In the genomic region with DNA sequence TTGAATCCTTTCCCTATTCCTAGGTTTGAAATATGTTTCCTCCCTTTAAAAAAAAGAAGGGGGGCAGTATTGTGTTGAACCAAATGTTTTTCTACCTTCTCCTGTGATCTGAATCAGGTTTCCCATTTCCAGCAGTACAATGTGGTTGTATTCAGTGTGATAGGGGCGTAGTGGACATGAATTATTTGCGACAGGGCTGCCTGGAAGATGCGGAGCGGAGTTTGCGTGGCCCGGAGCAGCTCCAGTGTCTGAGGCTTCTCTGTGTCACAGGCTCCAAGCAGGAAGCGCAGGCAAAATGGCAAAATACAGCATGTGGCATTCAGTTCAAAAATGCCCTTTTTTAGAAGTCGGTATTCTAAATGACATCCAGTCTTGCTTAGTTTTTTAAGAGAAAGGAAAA, we compare ENCODE assay signal across 8 cellular contexts.
DNase-seq lines count a peak whose midpoint lies in the region; ATAC-seq, FAIRE-seq and TF ChIP-seq lines count a peak whose summit lies in the region.

No MANE protein-coding gene starts in this region.

- BruUV-seq in mammary epithelial cell (replicated peaks; lab: Mats Ljungman, UMichigan) = no TSS peak

- in situ Hi-C loops in mammary epithelial cell (cut with MboI; ENCODE audit: low sequenced_read_pairs in 2 of 2) = no loop called here

- dilution Hi-C loops in mammary epithelial cell (cut with HindIII; ENCODE audit: low sequenced_read_pairs) = no loop called here

- H3K9me3 ChIP-seq in DOHH2 (ENCODE audit: control insufficient read depth, insufficient read depth, low read length) (no peaks in the 10 kb centered on the region), mammary epithelial cell (replicated peaks; ENCODE audit: insufficient read depth, low read length) (no peaks in the 10 kb centered on the region), skeletal muscle satellite cell (replicated peaks; ENCODE audit: low read length) (no peaks in the 10 kb centered on the region)

- peak; percentile 31 for FAIRE-seq in TTC549 (lab: Jason Lieb, UNC)

- H3K36me3 ChIP-seq in DOHH2 (ENCODE audit: control insufficient read depth, low read length) = no peaks in the 10 kb centered on the region
- H3K36me3 ChIP-seq in mammary epithelial cell (ENCODE audit: insufficient read depth, low read length) = no peaks in the 10 kb centered on the region
- H3K36me3 ChIP-seq in skeletal muscle satellite cell (ENCODE audit: insufficient read depth, low read length) = no peaks in the 10 kb centered on the region

- ATAC-seq in HG02852 (IDR thresholded peaks at IDR 0.05; ENCODE audit: unreplicated experiment) (peak; percentile 29), GM19324 (IDR thresholded peaks at IDR 0.05; ENCODE audit: low FRiP score, unreplicated experiment) (no peak)

- H2AFZ ChIP-seq in mammary epithelial cell (ENCODE audit: low read depth, low read length) = peak overlapping the region; percentile 58

- H3K4me3 ChIP-seq in DOHH2 (ENCODE audit: low read length) (peak overlapping the region; percentile 84), mammary epithelial cell (replicated peaks in 1 of 3; ENCODE audit: insufficient read depth in 1 of 3, low read depth in 2 of 3, low read length in 3 of 3) (peak overlapping the region; percentile 65 to 72 (median 70)), skeletal muscle satellite cell (ENCODE audit: low read length) (peak overlapping the region; percentile 75)

- no peak for TF ChIP-seq CTCF in DOHH2 (IDR thresholded peaks at IDR 0.05; ENCODE audit: low read depth, low read length, poor library complexity, severe bottlenecking)
- no peak for TF ChIP-seq CTCF in mammary epithelial cell (conservative IDR thresholded peaks at IDR 0.05 in 1 of 2, IDR thresholded peaks at IDR 0.05 in 1 of 2; ENCODE audit: extremely low read depth in 1 of 2, insufficient read depth in 1 of 2, low read depth in 1 of 2, low read length in 2 of 2)

- intact Hi-C loops in mammary epithelial cell (cut with micrococcal nuclease) = loop anchor here (1.0 kb wide), 3 partner anchors 20 to 205 kb away; a partner anchor contains a TSS

- H3K79me2 ChIP-seq in DOHH2 (ENCODE audit: control insufficient read depth, low read length) (peaks cover 23% of the 10 kb centered on the region), mammary epithelial cell (ENCODE audit: insufficient read depth, low read length) (peaks cover 96% of the 10 kb centered on the region)

- peak overlapping the region; percentile 52 for H3K27ac ChIP-seq in DOHH2 (ENCODE audit: low read depth, low read length)
- peak overlapping the region; percentile 75 for H3K27ac ChIP-seq in mammary epithelial cell (ENCODE audit: insufficient read depth, low read depth, low read length)

- no peaks in the 10 kb centered on the region for H3F3A ChIP-seq in DOHH2 (ENCODE audit: control insufficient read depth, insufficient read depth)

- H3K9me2 ChIP-seq in DOHH2 (replicated peaks; ENCODE audit: control insufficient read depth, low read length) = no peaks in the 10 kb centered on the region

- H3K27me3 ChIP-seq in DOHH2 (ENCODE audit: control insufficient read depth, low read length) (0 out of 2 replicates have a peak, but pooled peaks cover 2% of the 10 kb centered on the region), mammary epithelial cell (ENCODE audit: insufficient read depth, low read length) (no peaks in the 10 kb centered on the region), skeletal muscle satellite cell (ENCODE audit: control insufficient read depth, insufficient read depth, low read length) (no peaks in the 10 kb centered on the region)

- DNase-seq in NCI-H2107 (lab: John Stamatoyannopoulos, UW) = peak; percentile 56
- peak; percentile 90 for DNase-seq in mammary epithelial cell
- peak; percentile 65 for DNase-seq in iPS-NIHi11 (ENCODE audit: low spot score)

- 5% methylated on average over 7 of the region's 8 CpGs for WGBS in mammary epithelial cell (ENCODE audit: low coverage, missing lambda C conversion rate)

- peak overlapping the region; percentile 86 for H3K9ac ChIP-seq in mammary epithelial cell (ENCODE audit: insufficient read depth, low read length)
- H3K9ac ChIP-seq in skeletal muscle satellite cell (ENCODE audit: low read depth, low read length) = peak overlapping the region; percentile 89

- H4K20me1 ChIP-seq in DOHH2 (ENCODE audit: control insufficient read depth, insufficient read depth, low read depth, low read length) (no peaks in the 10 kb centered on the region), mammary epithelial cell (ENCODE audit: insufficient read depth, low read length) (no peaks in the 10 kb centered on the region)

- CTCF ChIA-PET in mammary epithelial cell (lab: Charles Lee; ENCODE audit: low non-redundant PET) = no interaction called here

- H3K4me2 ChIP-seq in DOHH2 (ENCODE audit: low read length) (peak overlapping the region; percentile 93), mammary epithelial cell (ENCODE audit: insufficient read depth, low read depth, low read length) (peak overlapping the region; percentile 95), skeletal muscle satellite cell (ENCODE audit: low read length) (peak overlapping the region; percentile 97)

- peaks cover 28% of the 10 kb centered on the region for H3K4me1 ChIP-seq in DOHH2 (ENCODE audit: control insufficient read depth, low read length)
- H3K4me1 ChIP-seq in mammary epithelial cell (ENCODE audit: insufficient read depth, low read length) = peaks cover 58% of the 10 kb centered on the region
- H3K4me1 ChIP-seq in skeletal muscle satellite cell (ENCODE audit: control insufficient read depth, insufficient read depth, low read length) = peaks cover 67% of the 10 kb centered on the region
